Comparison of ENCODE assay signal across 19 cellular contexts in genomic region chr18:73952296-73952946, GRCh38.
A peak's percentile ranks its signal among the peaks of the same experiment; 100 is the strongest.
DNase-seq lines count a peak whose midpoint lies in the region; ATAC-seq and TF ChIP-seq lines count a peak whose summit lies in the region.
"Had no signal": no experiment of that assay in that cellular context is flagged by ENCODE, and none has a peak within 500 bp of the region (broad histone marks: within the 10 kb centered on the region; RNA-seq: fewer than 3 reads in every experiment).

No MANE protein-coding gene starts in this region.

- no peak for ATAC-seq in SK-N-SH treated with all-trans-retinoic acid at 6 μM for 48 hours
- ATAC-seq: GM12878, HCT116 had no signal

- no peak for TF ChIP-seq CTCF in LNCaP clone FGC (IDR thresholded peaks at IDR 0.05; ENCODE audit: control insufficient read depth, extremely low read depth, insufficient read depth)

- DNase-seq in NCI-H2107 treated with DMSO at 0.1 percent for 48 hours (lab: John Stamatoyannopoulos, UW; ENCODE audit: unreplicated experiment) (peak; percentile 43), NCI-H2107 (lab: John Stamatoyannopoulos, UW) (no peak), LNCaP clone FGC (ENCODE audit: low read depth) (peak; percentile 3), SW480 (ENCODE audit: low spot score) (peak; percentile 75), putamen (ENCODE audit: low spot score) (peak; percentile 64), HuH-7.5 (ENCODE audit: low spot score) (no peak), NCI-H2171 treated with DMSO at 0.1 percent for 48 hours (lab: John Stamatoyannopoulos, UW) (no peak)
- DNase-seq: CD4-positive, CD25-positive, alpha-beta regulatory T cell; COR-L47; GF-D8; GOT3; MV-4-11; NCI-H1694 treated with DMSO at 0.1 percent for 48 hours; NCI-H2171; NCI-H446 treated with DMSO at 0.1 percent for 48 hours; NCI-H748 treated with DMSO at 0.1 percent for 48 hours had no signal

- H3K4me3 ChIP-seq in LNCaP clone FGC (ENCODE audit: low read depth, low read length) = no peak overlapping the region
- H3K4me3 ChIP-seq: GM12878 had no signal

TF ChIP-seq in SK-N-SH treated with all-trans-retinoic acid at 6 μM for 48 hours, 23 proteins besides CTCF, POLR2A, EP300 and RAD21:
- TF ChIP-seq, protein P1, sequence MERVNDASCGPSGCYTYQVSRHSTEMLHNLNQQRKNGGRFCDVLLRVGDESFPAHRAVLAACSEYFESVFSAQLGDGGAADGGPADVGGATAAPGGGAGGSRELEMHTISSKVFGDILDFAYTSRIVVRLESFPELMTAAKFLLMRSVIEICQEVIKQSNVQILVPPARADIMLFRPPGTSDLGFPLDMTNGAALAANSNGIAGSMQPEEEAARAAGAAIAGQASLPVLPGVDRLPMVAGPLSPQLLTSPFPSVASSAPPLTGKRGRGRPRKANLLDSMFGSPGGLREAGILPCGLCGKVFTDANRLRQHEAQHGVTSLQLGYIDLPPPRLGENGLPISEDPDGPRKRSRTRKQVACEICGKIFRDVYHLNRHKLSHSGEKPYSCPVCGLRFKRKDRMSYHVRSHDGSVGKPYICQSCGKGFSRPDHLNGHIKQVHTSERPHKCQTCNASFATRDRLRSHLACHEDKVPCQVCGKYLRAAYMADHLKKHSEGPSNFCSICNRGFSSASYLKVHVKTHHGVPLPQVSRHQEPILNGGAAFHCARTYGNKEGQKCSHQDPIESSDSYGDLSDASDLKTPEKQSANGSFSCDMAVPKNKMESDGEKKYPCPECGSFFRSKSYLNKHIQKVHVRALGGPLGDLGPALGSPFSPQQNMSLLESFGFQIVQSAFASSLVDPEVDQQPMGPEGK (CRISPR knock-in tag; IDR thresholded peaks at IDR 0.05; ENCODE audit: borderline replicate concordance) = no peak
- no peak for TF ChIP-seq TCF4 (CRISPR knock-in tag; IDR thresholded peaks at IDR 0.05; ENCODE audit: borderline replicate concordance)
- no peak for TF ChIP-seq RARB (CRISPR knock-in tag; IDR thresholded peaks at IDR 0.05)
- TF ChIP-seq BACH2 (CRISPR knock-in tag; IDR thresholded peaks at IDR 0.05; ENCODE audit: borderline replicate concordance) = no peak
- TF ChIP-seq GLIS3 (CRISPR knock-in tag; IDR thresholded peaks at IDR 0.05) = no peak
- TF ChIP-seq SNAI2 (CRISPR knock-in tag; IDR thresholded peaks at IDR 0.05) = no peak
- TF ChIP-seq ZFP30 (CRISPR knock-in tag; IDR thresholded peaks at IDR 0.05) = no peak
- no peak for TF ChIP-seq ZNF565 (CRISPR knock-in tag; conservative IDR thresholded peaks at IDR 0.05; ENCODE audit: low read depth)
- TF ChIP-seq CSRNP3 (CRISPR knock-in tag; IDR thresholded peaks at IDR 0.05) = no peak
- TF ChIP-seq, protein P2, sequence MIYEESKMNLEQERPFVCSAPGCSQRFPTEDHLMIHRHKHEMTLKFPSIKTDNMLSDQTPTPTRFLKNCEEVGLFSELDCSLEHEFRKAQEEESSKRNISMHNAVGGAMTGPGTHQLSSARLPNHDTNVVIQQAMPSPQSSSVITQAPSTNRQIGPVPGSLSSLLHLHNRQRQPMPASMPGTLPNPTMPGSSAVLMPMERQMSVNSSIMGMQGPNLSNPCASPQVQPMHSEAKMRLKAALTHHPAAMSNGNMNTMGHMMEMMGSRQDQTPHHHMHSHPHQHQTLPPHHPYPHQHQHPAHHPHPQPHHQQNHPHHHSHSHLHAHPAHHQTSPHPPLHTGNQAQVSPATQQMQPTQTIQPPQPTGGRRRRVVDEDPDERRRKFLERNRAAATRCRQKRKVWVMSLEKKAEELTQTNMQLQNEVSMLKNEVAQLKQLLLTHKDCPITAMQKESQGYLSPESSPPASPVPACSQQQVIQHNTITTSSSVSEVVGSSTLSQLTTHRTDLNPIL (CRISPR knock-in tag; IDR thresholded peaks at IDR 0.05; ENCODE audit: low read depth) = no peak

Comparison
In these comparisons a context has a peak if more than half of its experiments do, and no peak if none do; other contexts are left out.
1. DNase-seq: peak in NCI-H2107 treated with DMSO at 0.1 percent for 48 hours (single experiment), LNCaP clone FGC (single experiment), SW480 (single experiment) and putamen (single experiment); none in NCI-H2107 (single experiment), HuH-7.5 (single experiment) and NCI-H2171 treated with DMSO at 0.1 percent for 48 hours (single experiment).